ENCODE assay signal across 8 cellular contexts in the genomic region with DNA sequence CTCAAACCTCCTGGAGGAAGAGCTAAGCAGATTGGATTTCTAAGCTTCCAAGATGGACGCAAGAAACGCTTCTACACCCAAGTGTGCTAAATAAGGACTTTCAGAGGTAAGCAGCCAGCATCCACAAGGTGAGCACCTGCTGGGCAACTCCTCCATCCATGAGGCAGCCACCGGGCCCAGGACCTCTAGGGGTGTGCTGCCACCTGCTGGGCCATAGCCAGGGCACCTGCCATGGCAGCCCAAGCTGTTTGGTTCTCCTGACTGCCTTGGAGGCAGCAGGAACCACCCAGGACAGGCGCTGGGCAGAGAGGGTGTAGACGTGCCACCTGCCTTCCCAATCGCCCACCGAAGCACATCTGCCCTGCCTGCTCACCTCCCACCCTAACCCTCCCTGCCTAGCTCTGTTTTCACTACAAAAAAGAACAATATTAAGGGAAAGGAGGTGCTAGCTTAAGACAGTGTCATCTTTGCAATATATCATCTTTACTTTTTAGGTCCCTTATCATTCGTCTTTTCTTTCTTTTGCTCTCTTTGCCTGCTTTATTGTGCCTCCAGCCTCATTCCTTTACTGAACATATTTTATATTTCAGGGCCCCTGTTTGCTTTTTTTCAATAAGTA. TPM values are rescaled to one million over a fixed set of nuclear protein-coding genes. Genes with fewer than 3 reads are reported as not detected.
DNase-seq lines count a peak whose midpoint lies in the region; ATAC-seq, FAIRE-seq and TF ChIP-seq lines count a peak whose summit lies in the region.

No MANE protein-coding gene starts in this region.

- no peak overlapping the region for H2AFZ ChIP-seq in H1 (ENCODE audit: low read length)
- H2AFZ ChIP-seq in parathyroid adenoma = no peak overlapping the region

- H3K9ac ChIP-seq in H1 (replicated peaks in 1 of 4; ENCODE audit: extremely low read depth in 1 of 4, low read depth in 3 of 4, low read length in 3 of 4) (no peak overlapping the region), parathyroid adenoma (no peak overlapping the region)

- H3K36me3 ChIP-seq in GM06990 (ENCODE audit: control insufficient read depth, insufficient read depth, low read length) = peaks cover 8% of the 10 kb centered on the region
- peaks cover 0 to 4% (median 0%) of the 10 kb centered on the region in 4 experiments; a peak in 3 of 8 replicates for H3K36me3 ChIP-seq in H1 (ENCODE audit: control insufficient read depth in 2 of 4, insufficient read depth in 4 of 4, low read length in 3 of 4)
- H3K36me3 ChIP-seq in parathyroid adenoma (ENCODE audit: control insufficient read depth, insufficient read depth, low read length) = no peaks in the 10 kb centered on the region

- H3K4ac ChIP-seq in H1 (replicated peaks; ENCODE audit: insufficient read length, low read depth, low read length) = no peak overlapping the region

- no peak overlapping the region for H3K23ac ChIP-seq in H1 (ENCODE audit: insufficient read length)

- peak; percentile 72 for DNase-seq in GM06990 (ENCODE audit: extremely low read depth, insufficient read length)
- peak; percentile 68 for DNase-seq in NCI-H345 (lab: John Stamatoyannopoulos, UW)
- DNase-seq in activated CD4-positive, alpha-beta T cell treated with anti-CD3 and anti-CD28 coated beads, Interleukin-2, amount 50 U/mL, for 4 hours = peak; percentile 78 to 79
- DNase-seq in H1 (ENCODE audit: low read depth in 1 of 2, low spot score in 2 of 2) = peak; percentile 46 to 64

- H4K8ac ChIP-seq in H1 (ENCODE audit: extremely low read depth, insufficient read depth, low read length) = no peak overlapping the region

- peaks cover 0 to 5% of the 10 kb centered on the region in 2 experiments for H4K20me1 ChIP-seq in H1 (replicated peaks in 1 of 2; ENCODE audit: control insufficient read depth in 1 of 2, insufficient read depth in 2 of 2, low read length in 2 of 2)

- peaks cover 0 to 14% of the 10 kb centered on the region in 2 experiments; a peak in 3 of 4 replicates for H3K79me2 ChIP-seq in H1 (ENCODE audit: control insufficient read depth in 1 of 2, insufficient read depth in 2 of 2, low read length in 2 of 2)
- H3K79me2 ChIP-seq in parathyroid adenoma = peaks cover 20% of the 10 kb centered on the region

- H2BK120ac ChIP-seq in H1 (replicated peaks; ENCODE audit: low read depth, low read length) = no peak overlapping the region

- no peak overlapping the region for H3K18ac ChIP-seq in H1 (ENCODE audit: extremely low read depth, low read length)

- TF ChIP-seq POLR2A in H1 (IDR thresholded peaks at IDR 0.05; ENCODE audit: control extremely low read depth in 1 of 2, low read depth in 2 of 2, low read length in 2 of 2) = no peak

- no peak overlapping the region for H4K91ac ChIP-seq in H1 (replicated peaks; ENCODE audit: insufficient read length, low read length)

- H3K23me2 ChIP-seq in H1 (ENCODE audit: low read depth, low read length) = no peaks in the 10 kb centered on the region

- no peak overlapping the region for H4K5ac ChIP-seq in H1 (ENCODE audit: insufficient read length, low read depth, low read length)

- no peak overlapping the region for H2BK20ac ChIP-seq in H1 (ENCODE audit: low read length)

- no peak overlapping the region for H3K56ac ChIP-seq in H1 (replicated peaks; ENCODE audit: insufficient read length, low read depth, low read length)

- peak; percentile 81 for ATAC-seq in HG02642 (IDR thresholded peaks at IDR 0.05; ENCODE audit: poor library complexity, unreplicated experiment)
- ATAC-seq in GM19023 (IDR thresholded peaks at IDR 0.05; ENCODE audit: unreplicated experiment) = no peak
- no peak for ATAC-seq in HG02588 (IDR thresholded peaks at IDR 0.05; ENCODE audit: unreplicated experiment)

- no peak overlapping the region for H2BK5ac ChIP-seq in H1 (ENCODE audit: low read depth, low read length)

- H3K4me3 ChIP-seq in GM06990 (replicated peaks; ENCODE audit: low read depth, low read length) = no peak overlapping the region
- H3K4me3 ChIP-seq in H1 (ENCODE audit: extremely low read depth in 1 of 4, insufficient read depth in 2 of 4, low read depth in 3 of 4, low read length in 4 of 4) = no peak overlapping the region
- H3K4me3 ChIP-seq in parathyroid adenoma (ENCODE audit: low read depth, low read length) = no peak overlapping the region

- peaks cover 8 to 23% (median 13%) of the 10 kb centered on the region in 4 experiments; a peak in 6 of 7 replicates for H3K4me1 ChIP-seq in H1 (replicated peaks in 1 of 4; ENCODE audit: control insufficient read depth in 3 of 4, insufficient read depth in 4 of 4, low read length in 3 of 4)
- H3K4me1 ChIP-seq in parathyroid adenoma = peaks cover 16% of the 10 kb centered on the region

- no peaks in the 10 kb centered on the region for H3K27me3 ChIP-seq in GM06990 (replicated peaks; ENCODE audit: control insufficient read depth, insufficient read depth, low read length)
- no peaks in the 10 kb centered on the region for H3K27me3 ChIP-seq in H1 (replicated peaks in 1 of 4; ENCODE audit: control insufficient read depth in 3 of 4, extremely low read depth in 1 of 4, insufficient read depth in 3 of 4, low read length in 3 of 4)
- H3K27me3 ChIP-seq in parathyroid adenoma (ENCODE audit: control insufficient read depth, insufficient read depth, low read length) = no peaks in the 10 kb centered on the region

- H3K9me3 ChIP-seq in H1 (ENCODE audit: insufficient read depth in 2 of 2, low read depth in 1 of 2, low read length in 1 of 2) (no peaks in the 10 kb centered on the region), parathyroid adenoma (ENCODE audit: control insufficient read depth, low read length) (no peaks in the 10 kb centered on the region)

- no peak overlapping the region for H3K14ac ChIP-seq in H1 (ENCODE audit: insufficient read length)

- H3K79me1 ChIP-seq in H1 (ENCODE audit: low read depth, low read length) = no peaks in the 10 kb centered on the region; the same call in none of the 2 replicates

- no peak overlapping the region for H2BK15ac ChIP-seq in H1 (ENCODE audit: low read length)

- 90% methylated on average over 8 of the region's 8 CpGs; no CpG with 5 or more reads in 1 of the 2 experiments for WGBS in H1 (ENCODE audit: extremely low coverage in 1 of 2, insufficient coverage in 1 of 2, insufficient read length in 1 of 2, insufficient replicate concordance in 2 of 2, low coverage in 1 of 2, low lambda C conversion rate in 2 of 2, missing lambda C conversion rate in 1 of 2), 2 experiments

- CTCF ChIA-PET in H1 (lab: Charles Lee; ENCODE audit: partially characterized antibody) = interaction anchor here (0.7 to 12.9 kb wide), 25 partner anchors 10 to 193 kb away, joined by 3 to 184 read pairs (median 5); a partner anchor contains a TSS

- POLR2A ChIA-PET in H1 (lab: Charles Lee; ENCODE audit: partially characterized antibody) = interaction anchor here (1.0 to 2.6 kb wide), 6 partner anchors 13 to 91 kb away, joined by 3 to 11 read pairs (median 4); a partner anchor contains a TSS

- peak; percentile 95 for TF ChIP-seq CTCF in GM06990 (IDR thresholded peaks at IDR 0.05; ENCODE audit: insufficient read depth, low read length, poor library complexity, severe bottlenecking)
- peak; percentile 77 to 79 (median 79) for TF ChIP-seq CTCF in H1 (IDR thresholded peaks at IDR 0.05; ENCODE audit: control extremely low read depth in 1 of 3, insufficient read depth in 1 of 3, low read depth in 1 of 3, low read length in 3 of 3)
- peak; percentile 69 for TF ChIP-seq CTCF in parathyroid adenoma (IDR thresholded peaks at IDR 0.05)

- peak; percentile 73 to 83 for TF ChIP-seq RAD21 in H1 (IDR thresholded peaks at IDR 0.05 in 1 of 2, conservative IDR thresholded peaks at IDR 0.05 in 1 of 2; ENCODE audit: low read depth in 2 of 2, low read length in 2 of 2)

- no peak for TF ChIP-seq EP300 in H1 (IDR thresholded peaks at IDR 0.05; ENCODE audit: borderline replicate concordance in 1 of 2, low read depth in 2 of 2, low read length in 2 of 2)

- H2BK12ac ChIP-seq in H1 (ENCODE audit: low read depth, low read length) = no peak overlapping the region

- no peak for FAIRE-seq in H1 (lab: Jason Lieb, UNC)

- H2AK5ac ChIP-seq in H1 (ENCODE audit: low read depth, low read length) = no peak overlapping the region

- H3K27ac ChIP-seq in H1 (ENCODE audit: low read depth, low read length) (no peak overlapping the region), parathyroid adenoma (no peak overlapping the region)

- H3K4me2 ChIP-seq in H1 (ENCODE audit: insufficient read depth in 1 of 2, low read depth in 2 of 2, low read length in 2 of 2) (no peak overlapping the region), parathyroid adenoma (ENCODE audit: low read length) (no peak overlapping the region)

RNA-seq across cellular contexts. Expression of a gene that starts 12.9 kb away (rescaled TPM):
- 0.56 and 0.57 TPM in 2 replicates for total RNA-seq in H1 (2021; fragmentation: NEBNext Ultra II Directional; extraction: Animal tissue kit (Norgen Biotek cat#: 25700))
- 0.06 and 0.19 TPM in 2 replicates for polyA plus RNA-seq in H1 (2011; rRNA removed)
- polyA plus RNA-seq in H1 (2011; cell fraction: cytosol; rRNA removed) = 0.09 TPM
- polyA plus RNA-seq in H1 (2011; cell fraction: nucleus; rRNA removed) = 0.19 TPM
- 0.75 to 1.7 TPM (median 1.1 TPM) in 4 replicates for polyA plus RNA-seq in H1 (2012, experiment 1 of 2)
- polyA plus RNA-seq in H1 (2012, experiment 2 of 2) = 0.87 TPM
- 0.20 TPM for polyA plus RNA-seq in H1 (2013, experiment 1 of 2)
- polyA plus RNA-seq in H1 (2013, experiment 2 of 2) = 0.24 TPM
- polyA minus RNA-seq in H1 (2011; rRNA and poly(A)+ RNA removed) = 0.13 TPM in 1 of 2 replicates, not detected in the other
- polyA minus RNA-seq in H1 (2011; cell fraction: cytosol; rRNA and poly(A)+ RNA removed) = not detected
- polyA minus RNA-seq in H1 (2011; cell fraction: nucleus; rRNA and poly(A)+ RNA removed) = 0.80 TPM

RNA-seq across cellular contexts. Expression of a gene that starts 18.9 kb away (rescaled TPM):
- total RNA-seq in H1 (2021; fragmentation: NEBNext Ultra II Directional; extraction: Animal tissue kit (Norgen Biotek cat#: 25700)) = 22.7 and 25.9 TPM in 2 replicates
- 81.5 and 102 TPM in 2 replicates for polyA plus RNA-seq in H1 (2011; rRNA removed)
- polyA plus RNA-seq in H1 (2011; cell fraction: cytosol; rRNA removed) = 59.2 TPM
- 56.4 TPM for polyA plus RNA-seq in H1 (2011; cell fraction: nucleus; rRNA removed)
- polyA plus RNA-seq in H1 (2012, experiment 1 of 2) = 21.1 to 35.2 TPM (median 30.6 TPM) in 4 replicates
- polyA plus RNA-seq in H1 (2012, experiment 2 of 2) = 35.5 TPM
- polyA plus RNA-seq in H1 (2013, experiment 1 of 2) = 29.6 TPM
- 28.9 TPM for polyA plus RNA-seq in H1 (2013, experiment 2 of 2)
- 8.3 and 8.8 TPM in 2 replicates for polyA minus RNA-seq in H1 (2011; rRNA and poly(A)+ RNA removed)
- polyA minus RNA-seq in H1 (2011; cell fraction: cytosol; rRNA and poly(A)+ RNA removed) = 14.4 TPM
- polyA minus RNA-seq in H1 (2011; cell fraction: nucleus; rRNA and poly(A)+ RNA removed) = 17.8 TPM

RNA-seq across cellular contexts. Expression of a gene that starts 24.2 kb away (rescaled TPM):
- 10.7 and 11.2 TPM in 2 replicates for total RNA-seq in H1 (2021; fragmentation: NEBNext Ultra II Directional; extraction: Animal tissue kit (Norgen Biotek cat#: 25700))
- 21.8 and 23.7 TPM in 2 replicates for polyA plus RNA-seq in H1 (2011; rRNA removed)
- 29.4 TPM for polyA plus RNA-seq in H1 (2011; cell fraction: cytosol; rRNA removed)
- 40.8 TPM for polyA plus RNA-seq in H1 (2011; cell fraction: nucleus; rRNA removed)
- polyA plus RNA-seq in H1 (2012, experiment 1 of 2) = 11.4 to 14.9 TPM (median 14.1 TPM) in 4 replicates
- polyA plus RNA-seq in H1 (2012, experiment 2 of 2) = 15.7 TPM
- polyA plus RNA-seq in H1 (2013, experiment 1 of 2) = 8.8 TPM
- 7.9 TPM for polyA plus RNA-seq in H1 (2013, experiment 2 of 2)
- 15.7 and 27.7 TPM in 2 replicates for polyA minus RNA-seq in H1 (2011; rRNA and poly(A)+ RNA removed)
- polyA minus RNA-seq in H1 (2011; cell fraction: cytosol; rRNA and poly(A)+ RNA removed) = 11.6 TPM
- polyA minus RNA-seq in H1 (2011; cell fraction: nucleus; rRNA and poly(A)+ RNA removed) = 13.3 TPM

RNA-seq across cellular contexts. Expression of a gene that starts 24.6 kb away (rescaled TPM):
- 39.5 and 43.8 TPM in 2 replicates for total RNA-seq in H1 (2021; fragmentation: NEBNext Ultra II Directional; extraction: Animal tissue kit (Norgen Biotek cat#: 25700))
- 45.4 and 47.2 TPM in 2 replicates for polyA plus RNA-seq in H1 (2011; rRNA removed)
- 58.5 TPM for polyA plus RNA-seq in H1 (2011; cell fraction: cytosol; rRNA removed)
- polyA plus RNA-seq in H1 (2011; cell fraction: nucleus; rRNA removed) = 40.6 TPM
- 46.9 to 61.4 TPM (median 54.1 TPM) in 4 replicates for polyA plus RNA-seq in H1 (2012, experiment 1 of 2)
- 25.1 TPM for polyA plus RNA-seq in H1 (2012, experiment 2 of 2)
- 57.1 TPM for polyA plus RNA-seq in H1 (2013, experiment 1 of 2)
- 51.5 TPM for polyA plus RNA-seq in H1 (2013, experiment 2 of 2)
- polyA minus RNA-seq in H1 (2011; rRNA and poly(A)+ RNA removed) = 26.1 and 28.2 TPM in 2 replicates
- polyA minus RNA-seq in H1 (2011; cell fraction: cytosol; rRNA and poly(A)+ RNA removed) = 26.9 TPM
- polyA minus RNA-seq in H1 (2011; cell fraction: nucleus; rRNA and poly(A)+ RNA removed) = 10.4 TPM

RNA-seq across cellular contexts. Expression of a gene that starts 27.7 kb away (rescaled TPM):
- total RNA-seq in H1 (2021; fragmentation: NEBNext Ultra II Directional; extraction: Animal tissue kit (Norgen Biotek cat#: 25700)) = 24.1 and 25.0 TPM in 2 replicates
- 10.8 and 13.8 TPM in 2 replicates for polyA plus RNA-seq in H1 (2011; rRNA removed)
- 20.3 TPM for polyA plus RNA-seq in H1 (2011; cell fraction: cytosol; rRNA removed)
- 13.7 TPM for polyA plus RNA-seq in H1 (2011; cell fraction: nucleus; rRNA removed)
- 15.4 to 21.6 TPM (median 20.6 TPM) in 4 replicates for polyA plus RNA-seq in H1 (2012, experiment 1 of 2)
- polyA plus RNA-seq in H1 (2012, experiment 2 of 2) = 8.8 TPM
- polyA plus RNA-seq in H1 (2013, experiment 1 of 2) = 15.6 TPM
- 17.2 TPM for polyA plus RNA-seq in H1 (2013, experiment 2 of 2)
- 7.7 and 9.4 TPM in 2 replicates for polyA minus RNA-seq in H1 (2011; rRNA and poly(A)+ RNA removed)
- 9.2 TPM for polyA minus RNA-seq in H1 (2011; cell fraction: cytosol; rRNA and poly(A)+ RNA removed)
- 7.6 TPM for polyA minus RNA-seq in H1 (2011; cell fraction: nucleus; rRNA and poly(A)+ RNA removed)
